In genomic region chr14:74135386-74135785, GRCh38 we compare ENCODE assay signal across 16 cellular contexts. TPM values are rescaled to one million over a fixed set of nuclear protein-coding genes. Genes with fewer than 3 reads are reported as not detected.
A peak's percentile ranks its signal among the peaks of the same experiment; 100 is the strongest.
DNase-seq lines count a peak whose midpoint lies in the region; TF ChIP-seq lines count a peak whose summit lies in the region.
"Had no signal": no experiment of that assay in that cellular context is flagged by ENCODE, and none has a peak within 500 bp of the region (broad histone marks: within the 10 kb centered on the region; RNA-seq: fewer than 3 reads in every experiment).

No MANE protein-coding gene starts in this region.

- peak; percentile 8 for DNase-seq in ELR (ENCODE audit: low read depth)
- DNase-seq in cardiac fibroblast (ENCODE audit: low read depth in 2 of 2), result peak; percentile 26 to 77
- DNase-seq in retinal pigment epithelial cell (ENCODE audit: low read depth), result peak; percentile 33
- no peak for DNase-seq in AG08396 (ENCODE audit: low spot score)
- no peak for DNase-seq in dermis blood vessel endothelial cell
- DNase-seq in activated CD4-positive, CD25-positive, alpha-beta regulatory T cell (lab: John Stamatoyannopoulos, UW), result no peak
- DNase-seq: activated CD4-positive, alpha-beta T cell treated with anti-CD3 and anti-CD28 coated beads, Interleukin-2, amount 10 ng/mL, durations not matched to agents 24 days and 14 days; activated T-cell treated with anti-CD3 and anti-CD28 coated beads for 4 hours; CD4-positive, alpha-beta T cell; DND-41; effector memory CD8-positive, alpha-beta T cell; gastrocnemius medialis; H7; psoas muscle had no signal

- H3K4me2 ChIP-seq in KMS-11, result peak overlapping the region; percentile 26; the same call in 1 of the 2 replicates

- no peaks in the 10 kb centered on the region for H4K20me1 ChIP-seq in KMS-11 (ENCODE audit: insufficient read depth)

- no peak overlapping the region for H3K27ac ChIP-seq in KMS-11
- H3K27ac ChIP-seq: gastrocnemius medialis, psoas muscle, suprapubic skin had no signal

- no peak overlapping the region for H3K9ac ChIP-seq in KMS-11

- no peak overlapping the region for H3K4me3 ChIP-seq in KMS-11 (IDR thresholded peaks at IDR 0.05; ENCODE audit: insufficient read depth, low read depth, low read length)
- no peak overlapping the region for H3K4me3 ChIP-seq in cardiac fibroblast (replicated peaks in 1 of 2; ENCODE audit: low read depth in 2 of 2, low read length in 2 of 2)
- no peak overlapping the region for H3K4me3 ChIP-seq in retinal pigment epithelial cell (ENCODE audit: low read length)
- H3K4me3 ChIP-seq: gastrocnemius medialis, psoas muscle, suprapubic skin had no signal

- H3K79me2 ChIP-seq in KMS-11 (ENCODE audit: insufficient read depth, low read depth), result no peaks in the 10 kb centered on the region

- H3K4me1 ChIP-seq in KMS-11 (ENCODE audit: low read depth, poor library complexity, severe bottlenecking), result peaks cover 32% of the 10 kb centered on the region
- H3K4me1 ChIP-seq: suprapubic skin had no signal

- no peak overlapping the region for H2AFZ ChIP-seq in KMS-11 (ENCODE audit: low read depth)

- H3K36me3 ChIP-seq in KMS-11 (ENCODE audit: insufficient read depth), result no peaks in the 10 kb centered on the region
- H3K36me3 ChIP-seq: gastrocnemius medialis, suprapubic skin had no signal

- no peak for TF ChIP-seq CTCF in KMS-11 (conservative IDR thresholded peaks at IDR 0.05; ENCODE audit: low read depth, low read length)
- TF ChIP-seq CTCF in cardiac fibroblast (IDR thresholded peaks at IDR 0.05; ENCODE audit: low read depth, low read length), result no peak
- no peak for TF ChIP-seq CTCF in retinal pigment epithelial cell (conservative IDR thresholded peaks at IDR 0.05; ENCODE audit: low read depth, low read length)

- H3K27me3 ChIP-seq in KMS-11 (ENCODE audit: insufficient read depth, low read depth), result no peaks in the 10 kb centered on the region
- H3K27me3 ChIP-seq: gastrocnemius medialis, suprapubic skin had no signal

RNA-seq across cellular contexts. Expression of gene LIN52, which starts 50.6 kb away (rescaled TPM):
- total RNA-seq in dermis blood vessel endothelial cell, result 8.5 and 9.6 TPM in 2 replicates

RNA-seq across cellular contexts. Expression of gene ALDH6A1, which starts 51.1 kb away (rescaled TPM):
- 27.9 and 35.0 TPM in 2 replicates for total RNA-seq in dermis blood vessel endothelial cell

Comparison
In these comparisons a context has a peak if more than half of its experiments do, and no peak if none do; other contexts are left out.
1. DNase-seq: peak in ELR (single experiment), cardiac fibroblast (2 of 2) and retinal pigment epithelial cell (single experiment); none in AG08396 (single experiment), dermis blood vessel endothelial cell (single experiment) and activated CD4-positive, CD25-positive, alpha-beta regulatory T cell (0 of 4).